Comparison of ENCODE assay signal across 23 cellular contexts in the genomic region with DNA sequence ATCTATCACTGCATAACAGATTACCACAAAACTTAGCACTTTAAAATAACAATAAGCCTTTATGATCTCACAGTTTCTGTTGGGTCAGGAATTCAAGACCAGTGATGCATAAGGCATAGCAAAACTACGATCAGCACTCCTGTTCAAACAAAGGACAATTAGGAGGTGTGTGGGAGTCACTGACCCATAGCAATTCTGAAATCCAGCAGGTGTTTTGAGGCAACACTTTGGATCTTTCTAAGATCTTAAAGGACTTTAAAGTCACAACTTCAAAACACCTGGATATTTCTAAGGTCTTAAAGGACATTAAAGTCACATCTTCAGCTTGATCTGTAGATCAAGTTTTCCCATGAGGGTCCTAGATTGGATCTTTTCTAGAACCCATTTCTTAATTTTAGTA.
"Had no signal": no experiment of that assay in that cellular context is flagged by ENCODE, and none has a peak within 500 bp of the region (broad histone marks: within the 10 kb centered on the region; RNA-seq: fewer than 3 reads in every experiment).

No MANE protein-coding gene starts in this region.

- DNase-seq: caudate nucleus; cerebellar nuclear complex; cortex of kidney; head of caudate nucleus; mesenchymal stem cell; mucosa of descending colon; naive B cell; nephron progenitor cell; nucleus accumbens; pancreas; stimulated activated CD4-positive, alpha-beta T cell treated with anti-CD3 and anti-CD28 coated beads, Interleukin-2, amount 100 ng/mL, for 24 hours; stimulated activated CD4-positive, alpha-beta T cell treated with anti-CD3 and anti-CD28 coated beads, Interleukin-4, amount 100 ng/mL, for 4 hours; stimulated activated naive CD8-positive, alpha-beta T cell treated with anti-CD3 and anti-CD28 coated beads, Interleukin-15, Interleukin-2, amounts not matched to agents 100 U/mL and 50 U/mL, for 24 hours; substantia nigra; testis; tibial artery had no signal

- H3K27ac Mint-ChIP-seq: mesothelial cell of epicardium; nephron progenitor cell; progenitor cell of endocrine pancreas; stimulated activated memory B cell treated with anti-CD40 and anti-IgM and Interleukin-4, amounts not matched to agents 10 μg/mL and 1 μg/mL and 100 μg/mL, for 72 hours; type B pancreatic cell had no signal

- H3K4me3 ChIP-seq: hepatocyte, lung, mucosa of descending colon, pancreas, right atrium auricular region, testis, tibial artery had no signal

- H3K36me3 ChIP-seq: pancreas, right atrium auricular region had no signal

- H3K4me2 ChIP-seq: hepatocyte had no signal

- H3K4me1 ChIP-seq: pancreas, right atrium auricular region, testis had no signal

- H3K9me3 ChIP-seq: pancreas, testis had no signal

- H3K4me3 Mint-ChIP-seq: mesothelial cell of epicardium; naive B cell; nephron progenitor cell; stimulated activated memory B cell treated with anti-CD40 and anti-IgM and Interleukin-4, amounts not matched to agents 10 μg/mL and 1 μg/mL and 100 μg/mL, for 72 hours; type B pancreatic cell had no signal

- H3K27me3 ChIP-seq: hepatocyte, pancreas, right atrium auricular region, testis, tibial artery had no signal

- H3K4me1 Mint-ChIP-seq: mesothelial cell of epicardium, nephron progenitor cell had no signal

- H3K27ac ChIP-seq: hepatocyte, pancreas, right atrium auricular region, testis, tibial artery had no signal

- H2AFZ ChIP-seq: hepatocyte had no signal

- H3K27me3 Mint-ChIP-seq: naive B cell; progenitor cell of endocrine pancreas; stimulated activated memory B cell treated with anti-CD40 and anti-IgM and Interleukin-4, amounts not matched to agents 10 μg/mL and 1 μg/mL and 100 μg/mL, for 72 hours; type B pancreatic cell had no signal

- H3K79me2 ChIP-seq: hepatocyte had no signal
